Comparison of ENCODE assay signal across 1 cellular context in the genomic region with DNA sequence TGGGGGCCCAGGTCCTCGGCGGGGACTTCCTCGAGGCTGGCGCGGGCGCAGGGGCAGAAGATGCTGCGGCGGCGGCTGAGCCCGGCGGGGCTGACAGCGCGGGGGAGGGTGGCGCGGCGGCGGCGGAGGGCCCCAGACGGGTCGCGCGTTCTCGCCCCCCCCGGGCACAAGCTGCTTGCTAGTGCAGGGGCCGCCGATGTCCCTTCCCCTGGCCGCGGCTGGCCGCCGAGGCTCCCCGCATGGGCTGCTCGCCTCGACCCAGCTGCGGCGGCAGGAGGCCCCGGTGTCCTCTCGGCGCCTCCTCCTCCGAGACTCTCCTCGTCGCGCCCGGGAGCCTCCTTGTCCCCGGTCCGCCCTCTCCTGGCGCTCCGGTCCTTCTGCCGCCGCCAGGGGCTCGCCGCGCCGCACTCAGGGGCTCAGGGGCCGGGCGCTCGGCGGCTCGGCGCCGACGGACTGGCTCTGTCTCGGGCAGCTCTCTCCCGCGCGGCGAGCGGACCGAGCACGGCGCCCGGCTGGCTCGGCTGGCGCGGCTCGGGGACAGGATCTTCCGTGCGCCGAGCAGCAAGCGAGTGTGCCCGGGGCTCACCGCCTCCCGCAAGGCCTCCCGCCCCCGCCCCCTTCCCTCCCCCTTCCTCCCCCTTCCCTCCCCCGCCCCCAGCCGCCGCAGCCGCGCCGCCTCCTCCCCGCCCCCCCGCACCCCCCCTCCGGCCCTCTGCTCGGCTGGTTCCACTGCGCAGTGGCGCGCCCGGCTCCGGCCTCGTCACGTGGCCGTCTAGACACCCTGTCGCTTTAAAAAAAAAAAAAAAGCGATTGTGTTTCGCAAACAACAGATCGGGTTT.
TF ChIP-seq lines count a peak whose summit lies in the region.

No MANE protein-coding gene starts in this region.

TF ChIP-seq in HepG2, 621 proteins besides CTCF, POLR2A, EP300 and RAD21 (continued from another document and continues in another):
- TF ChIP-seq ATF3 (CRISPR knock-in tag; IDR thresholded peaks at IDR 0.05) (0 out of 2 replicates have a peak, but pooled peaks have one; percentile 22), ZNF577 (CRISPR knock-in tag; IDR thresholded peaks at IDR 0.05; ENCODE audit: borderline replicate concordance, low read depth) (no peak), ZSCAN25 (CRISPR knock-in tag; IDR thresholded peaks at IDR 0.05) (peak; percentile 31; the same call in 1 of the 2 replicates), SIX4 (CRISPR knock-in tag; IDR thresholded peaks at IDR 0.05) (peak; percentile 78; the same call in 1 of the 2 replicates), ONECUT2 (CRISPR knock-in tag; IDR thresholded peaks at IDR 0.05) (no peak), ZNF773 (CRISPR knock-in tag; IDR thresholded peaks at IDR 0.05; ENCODE audit: borderline replicate concordance) (no peak), KDM5B (CRISPR knock-in tag; IDR thresholded peaks at IDR 0.05; ENCODE audit: borderline replicate concordance) (peak; percentile 61; the same call in 1 of the 2 replicates), SOX5 (CRISPR knock-in tag; IDR thresholded peaks at IDR 0.05; ENCODE audit: borderline replicate concordance) (0 out of 2 replicates have a peak, but pooled peaks have one; percentile 10), ZNF780A (CRISPR knock-in tag; IDR thresholded peaks at IDR 0.05) (no peak), SOX13 (IDR thresholded peaks at IDR 0.05) (no peak; the same call in 1 of the 2 replicates), SOX13 (CRISPR knock-in tag; conservative IDR thresholded peaks at IDR 0.05 in 1 of 2, IDR thresholded peaks at IDR 0.05 in 1 of 2) (0 out of 4 replicates have a peak, but pooled peaks of 1 of the 2 experiments have one; percentile 22), TAF15 (IDR thresholded peaks at IDR 0.05; ENCODE audit: low read depth, low read length, poor library complexity, severe bottlenecking) (peak; percentile 41), CREB3 (CRISPR knock-in tag; IDR thresholded peaks at IDR 0.05) (no peak), ISX (CRISPR knock-in tag; conservative IDR thresholded peaks at IDR 0.05) (no peak), ZNF331 (CRISPR knock-in tag; IDR thresholded peaks at IDR 0.05) (no peak), SALL2 (CRISPR knock-in tag; IDR thresholded peaks at IDR 0.05) (no peak), ZNF138 (CRISPR knock-in tag; IDR thresholded peaks at IDR 0.05; ENCODE audit: low read depth) (no peak), MAFG (CRISPR knock-in tag; IDR thresholded peaks at IDR 0.05) (no peak), ZC3H4 (CRISPR knock-in tag; IDR thresholded peaks at IDR 0.05; ENCODE audit: borderline replicate concordance) (no peak), ATF1 (CRISPR knock-in tag; IDR thresholded peaks at IDR 0.05) (no peak), RFX5 (IDR thresholded peaks at IDR 0.05; ENCODE audit: low read depth, low read length) (no peak), BORCS8-MEF2B (CRISPR knock-in tag; IDR thresholded peaks at IDR 0.05) (no peak), SIN3A (IDR thresholded peaks at IDR 0.05; ENCODE audit: borderline replicate concordance, low read depth, low read length) (peak; percentile 7; the same call in 1 of the 2 replicates), NONO (IDR thresholded peaks at IDR 0.05) (no peak), NONO (CRISPR knock-in tag; conservative IDR thresholded peaks at IDR 0.05) (no peak), ZNF776 (CRISPR knock-in tag; IDR thresholded peaks at IDR 0.05) (no peak; the same call in 1 of the 2 replicates), ZSCAN20 (CRISPR knock-in tag; IDR thresholded peaks at IDR 0.05; ENCODE audit: borderline replicate concordance) (no peak), MED13 (CRISPR knock-in tag; IDR thresholded peaks at IDR 0.05) (no peak), MIXL1 (CRISPR knock-in tag; IDR thresholded peaks at IDR 0.05) (no peak), ZNF850 (CRISPR knock-in tag; conservative IDR thresholded peaks at IDR 0.05) (no peak), TEAD2 (CRISPR knock-in tag; IDR thresholded peaks at IDR 0.05) (no peak), HMGXB3 (CRISPR knock-in tag; IDR thresholded peaks at IDR 0.05; ENCODE audit: borderline replicate concordance) (no peak), ZNF10 (CRISPR knock-in tag; IDR thresholded peaks at IDR 0.05; ENCODE audit: borderline replicate concordance, low read depth) (no peak), SKI (IDR thresholded peaks at IDR 0.05; ENCODE audit: partially characterized antibody) (peak; percentile 92), ZNF569 (CRISPR knock-in tag; IDR thresholded peaks at IDR 0.05; ENCODE audit: borderline replicate concordance) (no peak), XBP1 (CRISPR knock-in tag; IDR thresholded peaks at IDR 0.05) (no peak)
- TF ChIP-seq, protein P1, sequence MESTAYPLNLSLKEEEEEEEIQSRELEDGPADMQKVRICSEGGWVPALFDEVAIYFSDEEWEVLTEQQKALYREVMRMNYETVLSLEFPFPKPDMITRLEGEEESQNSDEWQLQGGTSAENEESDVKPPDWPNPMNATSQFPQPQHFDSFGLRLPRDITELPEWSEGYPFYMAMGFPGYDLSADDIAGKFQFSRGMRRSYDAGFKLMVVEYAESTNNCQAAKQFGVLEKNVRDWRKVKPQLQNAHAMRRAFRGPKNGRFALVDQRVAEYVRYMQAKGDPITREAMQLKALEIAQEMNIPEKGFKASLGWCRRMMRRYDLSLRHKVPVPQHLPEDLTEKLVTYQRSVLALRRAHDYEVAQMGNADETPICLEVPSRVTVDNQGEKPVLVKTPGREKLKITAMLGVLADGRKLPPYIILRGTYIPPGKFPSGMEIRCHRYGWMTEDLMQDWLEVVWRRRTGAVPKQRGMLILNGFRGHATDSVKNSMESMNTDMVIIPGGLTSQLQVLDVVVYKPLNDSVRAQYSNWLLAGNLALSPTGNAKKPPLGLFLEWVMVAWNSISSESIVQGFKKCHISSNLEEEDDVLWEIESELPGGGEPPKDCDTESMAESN (CRISPR knock-in tag; conservative IDR thresholded peaks at IDR 0.05): no peak
- TF ChIP-seq, protein P2, sequence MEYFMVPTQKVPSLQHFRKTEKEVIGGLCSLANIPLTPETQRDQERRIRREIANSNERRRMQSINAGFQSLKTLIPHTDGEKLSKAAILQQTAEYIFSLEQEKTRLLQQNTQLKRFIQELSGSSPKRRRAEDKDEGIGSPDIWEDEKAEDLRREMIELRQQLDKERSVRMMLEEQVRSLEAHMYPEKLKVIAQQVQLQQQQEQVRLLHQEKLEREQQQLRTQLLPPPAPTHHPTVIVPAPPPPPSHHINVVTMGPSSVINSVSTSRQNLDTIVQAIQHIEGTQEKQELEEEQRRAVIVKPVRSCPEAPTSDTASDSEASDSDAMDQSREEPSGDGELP (IDR thresholded peaks at IDR 0.05; ENCODE audit: borderline replicate concordance, low read depth): no peak
- TF ChIP-seq, protein P3, sequence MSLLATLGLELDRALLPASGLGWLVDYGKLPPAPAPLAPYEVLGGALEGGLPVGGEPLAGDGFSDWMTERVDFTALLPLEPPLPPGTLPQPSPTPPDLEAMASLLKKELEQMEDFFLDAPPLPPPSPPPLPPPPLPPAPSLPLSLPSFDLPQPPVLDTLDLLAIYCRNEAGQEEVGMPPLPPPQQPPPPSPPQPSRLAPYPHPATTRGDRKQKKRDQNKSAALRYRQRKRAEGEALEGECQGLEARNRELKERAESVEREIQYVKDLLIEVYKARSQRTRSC (CRISPR knock-in tag; IDR thresholded peaks at IDR 0.05; ENCODE audit: low read depth): no peak
- TF ChIP-seq, protein P4, sequence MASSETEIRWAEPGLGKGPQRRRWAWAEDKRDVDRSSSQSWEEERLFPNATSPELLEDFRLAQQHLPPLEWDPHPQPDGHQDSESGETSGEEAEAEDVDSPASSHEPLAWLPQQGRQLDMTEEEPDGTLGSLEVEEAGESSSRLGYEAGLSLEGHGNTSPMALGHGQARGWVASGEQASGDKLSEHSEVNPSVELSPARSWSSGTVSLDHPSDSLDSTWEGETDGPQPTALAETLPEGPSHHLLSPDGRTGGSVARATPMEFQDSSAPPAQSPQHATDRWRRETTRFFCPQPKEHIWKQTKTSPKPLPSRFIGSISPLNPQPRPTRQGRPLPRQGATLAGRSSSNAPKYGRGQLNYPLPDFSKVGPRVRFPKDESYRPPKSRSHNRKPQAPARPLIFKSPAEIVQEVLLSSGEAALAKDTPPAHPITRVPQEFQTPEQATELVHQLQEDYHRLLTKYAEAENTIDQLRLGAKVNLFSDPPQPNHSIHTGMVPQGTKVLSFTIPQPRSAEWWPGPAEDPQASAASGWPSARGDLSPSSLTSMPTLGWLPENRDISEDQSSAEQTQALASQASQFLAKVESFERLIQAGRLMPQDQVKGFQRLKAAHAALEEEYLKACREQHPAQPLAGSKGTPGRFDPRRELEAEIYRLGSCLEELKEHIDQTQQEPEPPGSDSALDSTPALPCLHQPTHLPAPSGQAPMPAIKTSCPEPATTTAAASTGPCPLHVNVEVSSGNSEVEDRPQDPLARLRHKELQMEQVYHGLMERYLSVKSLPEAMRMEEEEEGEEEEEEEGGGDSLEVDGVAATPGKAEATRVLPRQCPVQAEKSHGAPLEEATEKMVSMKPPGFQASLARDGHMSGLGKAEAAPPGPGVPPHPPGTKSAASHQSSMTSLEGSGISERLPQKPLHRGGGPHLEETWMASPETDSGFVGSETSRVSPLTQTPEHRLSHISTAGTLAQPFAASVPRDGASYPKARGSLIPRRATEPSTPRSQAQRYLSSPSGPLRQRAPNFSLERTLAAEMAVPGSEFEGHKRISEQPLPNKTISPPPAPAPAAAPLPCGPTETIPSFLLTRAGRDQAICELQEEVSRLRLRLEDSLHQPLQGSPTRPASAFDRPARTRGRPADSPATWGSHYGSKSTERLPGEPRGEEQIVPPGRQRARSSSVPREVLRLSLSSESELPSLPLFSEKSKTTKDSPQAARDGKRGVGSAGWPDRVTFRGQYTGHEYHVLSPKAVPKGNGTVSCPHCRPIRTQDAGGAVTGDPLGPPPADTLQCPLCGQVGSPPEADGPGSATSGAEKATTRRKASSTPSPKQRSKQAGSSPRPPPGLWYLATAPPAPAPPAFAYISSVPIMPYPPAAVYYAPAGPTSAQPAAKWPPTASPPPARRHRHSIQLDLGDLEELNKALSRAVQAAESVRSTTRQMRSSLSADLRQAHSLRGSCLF (CRISPR knock-in tag; IDR thresholded peaks at IDR 0.05; ENCODE audit: borderline replicate concordance): no peak
- TF ChIP-seq, protein P5, sequence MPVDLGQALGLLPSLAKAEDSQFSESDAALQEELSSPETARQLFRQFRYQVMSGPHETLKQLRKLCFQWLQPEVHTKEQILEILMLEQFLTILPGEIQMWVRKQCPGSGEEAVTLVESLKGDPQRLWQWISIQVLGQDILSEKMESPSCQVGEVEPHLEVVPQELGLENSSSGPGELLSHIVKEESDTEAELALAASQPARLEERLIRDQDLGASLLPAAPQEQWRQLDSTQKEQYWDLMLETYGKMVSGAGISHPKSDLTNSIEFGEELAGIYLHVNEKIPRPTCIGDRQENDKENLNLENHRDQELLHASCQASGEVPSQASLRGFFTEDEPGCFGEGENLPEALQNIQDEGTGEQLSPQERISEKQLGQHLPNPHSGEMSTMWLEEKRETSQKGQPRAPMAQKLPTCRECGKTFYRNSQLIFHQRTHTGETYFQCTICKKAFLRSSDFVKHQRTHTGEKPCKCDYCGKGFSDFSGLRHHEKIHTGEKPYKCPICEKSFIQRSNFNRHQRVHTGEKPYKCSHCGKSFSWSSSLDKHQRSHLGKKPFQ (CRISPR knock-in tag; IDR thresholded peaks at IDR 0.05; ENCODE audit: insufficient replicate concordance): no peak
- TF ChIP-seq, protein P6, sequence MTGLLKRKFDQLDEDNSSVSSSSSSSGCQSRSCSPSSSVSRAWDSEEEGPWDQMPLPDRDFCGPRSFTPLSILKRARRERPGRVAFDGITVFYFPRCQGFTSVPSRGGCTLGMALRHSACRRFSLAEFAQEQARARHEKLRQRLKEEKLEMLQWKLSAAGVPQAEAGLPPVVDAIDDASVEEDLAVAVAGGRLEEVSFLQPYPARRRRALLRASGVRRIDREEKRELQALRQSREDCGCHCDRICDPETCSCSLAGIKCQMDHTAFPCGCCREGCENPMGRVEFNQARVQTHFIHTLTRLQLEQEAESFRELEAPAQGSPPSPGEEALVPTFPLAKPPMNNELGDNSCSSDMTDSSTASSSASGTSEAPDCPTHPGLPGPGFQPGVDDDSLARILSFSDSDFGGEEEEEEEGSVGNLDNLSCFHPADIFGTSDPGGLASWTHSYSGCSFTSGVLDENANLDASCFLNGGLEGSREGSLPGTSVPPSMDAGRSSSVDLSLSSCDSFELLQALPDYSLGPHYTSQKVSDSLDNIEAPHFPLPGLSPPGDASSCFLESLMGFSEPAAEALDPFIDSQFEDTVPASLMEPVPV (CRISPR knock-in tag; IDR thresholded peaks at IDR 0.05): no peak
